In genomic region chrX:37302569-37302968, GRCh38 we compare ENCODE assay signal across 10 cellular contexts. TPM values are rescaled to one million over a fixed set of nuclear protein-coding genes. Genes with fewer than 3 reads are reported as not detected.
DNase-seq lines count a peak whose midpoint lies in the region; ATAC-seq and TF ChIP-seq lines count a peak whose summit lies in the region.
"Had no signal": no experiment of that assay in that cellular context is flagged by ENCODE, and none has a peak within 500 bp of the region (broad histone marks: within the 10 kb centered on the region; RNA-seq: fewer than 3 reads in every experiment).

No MANE protein-coding gene starts in this region.

- no peak overlapping the region for H3K4me3 Mint-ChIP-seq in activated T-helper 2 cell treated with anti-CD3 and anti-CD28 coated beads, Interferon-gamma antibody, Interleukin-2, Interleukin-4, amounts not matched to agents 10 μg/mL and 5 μg/mL and 100 μg/mL, durations not matched to agents 14 hours and 24 hours and 36 hours (ENCODE audit: low read depth)

- intact Hi-C loops in body of pancreas (cut with DNase I): no loop called here
- intact Hi-C loops in activated T-helper 2 cell treated with anti-CD3 and anti-CD28 coated beads, Interferon-gamma antibody, Interleukin-2, Interleukin-4, amounts not matched to agents 10 μg/mL and 5 μg/mL and 100 μg/mL, durations not matched to agents 14 hours and 24 hours and 36 hours (cut with micrococcal nuclease): no loop called here

- H3K36me3 ChIP-seq in body of pancreas (replicated peaks in 1 of 2; ENCODE audit: insufficient read depth in 1 of 2, low read depth in 2 of 2): no peaks in the 10 kb centered on the region

- no peak overlapping the region for H3K27ac Mint-ChIP-seq in activated T-helper 2 cell treated with anti-CD3 and anti-CD28 coated beads, Interferon-gamma antibody, Interleukin-2, Interleukin-4, amounts not matched to agents 10 μg/mL and 5 μg/mL and 100 μg/mL, durations not matched to agents 14 hours and 24 hours and 36 hours

- H3K9me3 ChIP-seq in AG04450 (ENCODE audit: control insufficient read depth, insufficient read depth, low read length) (no peaks in the 10 kb centered on the region), body of pancreas (no peaks in the 10 kb centered on the region)

- no peak overlapping the region for H3K4me3 ChIP-seq in AG04450 (ENCODE audit: low read depth, low read length)
- H3K4me3 ChIP-seq in Jurkat, Clone E6-1 (ENCODE audit: low read length): no peak overlapping the region
- H3K4me3 ChIP-seq in body of pancreas: no peak overlapping the region

- H3K27me3 ChIP-seq in AG04450 (ENCODE audit: control insufficient read depth, insufficient read depth, low read length) (no peaks in the 10 kb centered on the region), body of pancreas (no peaks in the 10 kb centered on the region)

- WGBS in body of pancreas, 2 donors: 0 to 20% methylated on average over 1 of the region's 1 CpG

- H3K27ac ChIP-seq in AG04450 (ENCODE audit: low read depth, low read length) (no peak overlapping the region), body of pancreas (no peak overlapping the region)
- H3K27ac ChIP-seq: C4-2B had no signal

- no peaks in the 10 kb centered on the region for H3K27me3 Mint-ChIP-seq in activated T-helper 2 cell treated with anti-CD3 and anti-CD28 coated beads, Interferon-gamma antibody, Interleukin-2, Interleukin-4, amounts not matched to agents 10 μg/mL and 5 μg/mL and 100 μg/mL, durations not matched to agents 14 hours and 24 hours and 36 hours (ENCODE audit: low read depth)

- H3K4me1 ChIP-seq in body of pancreas: no peaks in the 10 kb centered on the region

- no peak for ATAC-seq in body of pancreas

- H3K4me1 Mint-ChIP-seq in activated T-helper 2 cell treated with anti-CD3 and anti-CD28 coated beads, Interferon-gamma antibody, Interleukin-2, Interleukin-4, amounts not matched to agents 10 μg/mL and 5 μg/mL and 100 μg/mL, durations not matched to agents 14 hours and 24 hours and 36 hours (ENCODE audit: low read depth): no peaks in the 10 kb centered on the region

- CTCF ChIA-PET in AG04450 (lab: Charles Lee): interaction anchor here (0.8 to 1.2 kb wide), 2 partner anchors 434 to 523 kb away, joined by 3 read pairs; no protein-coding TSS in a partner anchor

- POLR2A ChIA-PET in AG04450 (lab: Yijun Ruan, JAX): no interaction called here

- DNase-seq in AG04450 (ENCODE audit: low read depth, low spot score) (no peak), body of pancreas (peak in 2 of 4 donors; percentile 2 to 28), iris pigment epithelial cell (ENCODE audit: low read depth) (peak; percentile 40), SHP77 treated with DMSO at 0.1 percent for 48 hours (lab: John Stamatoyannopoulos, UW) (no peak), DMS79 (lab: John Stamatoyannopoulos, UW) (no peak)
- DNase-seq in Jurkat, Clone E6-1 (ENCODE audit: low read depth, low spot score): peak; percentile 1
- no peak for DNase-seq in activated T-helper 2 cell treated with anti-CD3 and anti-CD28 coated beads, Interferon-gamma antibody, Interleukin-2, Interleukin-4, amounts not matched to agents 10 μg/mL and 5 μg/mL and 100 μg/mL, durations not matched to agents 14 hours and 24 hours and 36 hours (ENCODE audit: low spot score)
- no peak for DNase-seq in stimulated activated CD4-positive, alpha-beta T cell treated with anti-CD3 and anti-CD28 coated beads, Interleukin-4, amount 100 ng/mL, for 24 hours
- DNase-seq: effector CD4-positive, alpha-beta T cell had no signal

- H3K9me3 Mint-ChIP-seq in activated T-helper 2 cell treated with anti-CD3 and anti-CD28 coated beads, Interferon-gamma antibody, Interleukin-2, Interleukin-4, amounts not matched to agents 10 μg/mL and 5 μg/mL and 100 μg/mL, durations not matched to agents 14 hours and 24 hours and 36 hours: no peaks in the 10 kb centered on the region

- H3K36me3 Mint-ChIP-seq in activated T-helper 2 cell treated with anti-CD3 and anti-CD28 coated beads, Interferon-gamma antibody, Interleukin-2, Interleukin-4, amounts not matched to agents 10 μg/mL and 5 μg/mL and 100 μg/mL, durations not matched to agents 14 hours and 24 hours and 36 hours (ENCODE audit: low read depth): no peaks in the 10 kb centered on the region

- TF ChIP-seq POLR2A in body of pancreas (IDR thresholded peaks at IDR 0.05): no peak

- peak; percentile 46 for TF ChIP-seq CTCF in AG04450 (IDR thresholded peaks at IDR 0.05; ENCODE audit: low read depth, low read length)
- peak in 4 of 7 experiments; percentile 28 to 36 (median 32) for TF ChIP-seq CTCF in body of pancreas (IDR thresholded peaks at IDR 0.05)

RNA-seq across cellular contexts. Expression of gene PRRG1, which starts 46.6 kb away (rescaled TPM):
- 28.6 and 39.3 TPM in 2 replicates for polyA plus RNA-seq in AG04450 (2011; rRNA removed)
- polyA minus RNA-seq in AG04450 (2011; rRNA and poly(A)+ RNA removed): 28.5 and 28.7 TPM in 2 replicates
- polyA plus RNA-seq in Jurkat, Clone E6-1 (2012; ENCODE audit: insufficient read depth, insufficient read length): not detected
- total RNA-seq in body of pancreas: 1 to 10 TPM; 3.9 to 7.9 TPM
- total RNA-seq in activated T-helper 2 cell treated with anti-CD3 and anti-CD28 coated beads, Interferon-gamma antibody, Interleukin-2, Interleukin-4, amounts not matched to agents 10 μg/mL and 5 μg/mL and 100 μg/mL, durations not matched to agents 14 hours and 24 hours and 36 hours: not detected in 2 replicates

Comparison
In these comparisons a context has a peak if more than half of its experiments do, and no peak if none do; other contexts are left out.
1. DNase-seq: peak in Jurkat, Clone E6-1 (single experiment) and iris pigment epithelial cell (single experiment); none in AG04450 (single experiment), SHP77 treated with DMSO at 0.1 percent for 48 hours (single experiment), activated T-helper 2 cell treated with anti-CD3 and anti-CD28 coated beads, Interferon-gamma antibody, Interleukin-2, Interleukin-4, amounts not matched to agents 10 μg/mL and 5 μg/mL and 100 μg/mL, durations not matched to agents 14 hours and 24 hours and 36 hours (single experiment), stimulated activated CD4-positive, alpha-beta T cell treated with anti-CD3 and anti-CD28 coated beads, Interleukin-4, amount 100 ng/mL, for 24 hours (single experiment) and DMS79 (single experiment).